ENCODE assay signal across 8 cellular contexts in genomic region chr2:42132066-42132965, GRCh38. TPM values are rescaled to one million over a fixed set of nuclear protein-coding genes. Genes with fewer than 3 reads are reported as not detected.
DNase-seq lines count a peak whose midpoint lies in the region; ATAC-seq, FAIRE-seq and TF ChIP-seq lines count a peak whose summit lies in the region.

No MANE protein-coding gene starts in this region.

- FAIRE-seq in GM12892 (lab: Jason Lieb, UNC) = no peak

- ATAC-seq in Right ventricle myocardium inferior (peak; percentile 24), GM18511 (IDR thresholded peaks at IDR 0.05; ENCODE audit: unreplicated experiment) (no peak)

- H3K27ac Mint-ChIP-seq in activated CD4-positive, alpha-beta memory T cell treated with anti-CD3 and anti-CD28 coated beads, Interleukin-2, amount 10 ng/mL, durations not matched to agents 7 days and 5 days = peak overlapping the region; percentile 98

- POLR2A ChIA-PET in activated CD4-positive, alpha-beta memory T cell treated with anti-CD3 and anti-CD28 coated beads, Interleukin-2, amount 10 ng/mL, durations not matched to agents 7 days and 5 days (lab: Charles Lee) = interaction anchor here (0.8 to 6.0 kb wide), 16 partner anchors 8 to 229 kb away, joined by 3 to 169 read pairs (median 8); partner anchors contain the start of genes COX7A2L and EML4

- H3K27me3 Mint-ChIP-seq in activated CD4-positive, alpha-beta memory T cell treated with anti-CD3 and anti-CD28 coated beads, Interleukin-2, amount 10 ng/mL, durations not matched to agents 7 days and 5 days = no peaks in the 10 kb centered on the region

- CTCF ChIA-PET in activated CD4-positive, alpha-beta memory T cell treated with anti-CD3 and anti-CD28 coated beads, Interleukin-2, amount 10 ng/mL, durations not matched to agents 7 days and 5 days (lab: Charles Lee) = interaction anchor here (0.7 to 2.2 kb wide), 15 partner anchors 8 to 196 kb away, joined by 3 to 32 read pairs (median 7); no protein-coding TSS in a partner anchor

- H3K9me3 ChIP-seq in left ventricle myocardium inferior (replicated peaks) = no peaks in the 10 kb centered on the region

- no peaks in the 10 kb centered on the region for H3K36me3 ChIP-seq in left ventricle myocardium inferior

- peak overlapping the region; percentile 46 for H3K4me3 ChIP-seq in left ventricle myocardium inferior

- H3K36me3 Mint-ChIP-seq in activated CD4-positive, alpha-beta memory T cell treated with anti-CD3 and anti-CD28 coated beads, Interleukin-2, amount 10 ng/mL, durations not matched to agents 7 days and 5 days (ENCODE audit: low read depth) = no peaks in the 10 kb centered on the region

- intact Hi-C loops in Right ventricle myocardium inferior (cut with DNase I) = no loop called here
- intact Hi-C loops in cardiac septum (cut with DNase I) = loop anchor here (2.0 to 5.0 kb wide), 2 partner anchors 30 to 40 kb away; no protein-coding TSS in a partner anchor
- intact Hi-C loops in left ventricle myocardium inferior (cut with micrococcal nuclease) = no loop called here

- H3K27me3 ChIP-seq in left ventricle myocardium inferior (ENCODE audit: low read depth) = no peaks in the 10 kb centered on the region

- H3K4me1 Mint-ChIP-seq in activated CD4-positive, alpha-beta memory T cell treated with anti-CD3 and anti-CD28 coated beads, Interleukin-2, amount 10 ng/mL, durations not matched to agents 7 days and 5 days = peaks cover 92% of the 10 kb centered on the region

- DNase-seq in Right ventricle myocardium inferior (ENCODE audit: missing footprints) (no peak), cardiac septum (ENCODE audit: low spot score) (no peak), left ventricle myocardium inferior (no peak), stromal cell of bone marrow (ENCODE audit: low read depth) (peak; percentile 90), GM12892 (ENCODE audit: insufficient read length) (no peak), COR-L47 (lab: John Stamatoyannopoulos, UW) (no peak)
- no peak for DNase-seq in activated CD4-positive, alpha-beta memory T cell treated with anti-CD3 and anti-CD28 coated beads, Interleukin-2, amount 10 ng/mL, durations not matched to agents 7 days and 5 days

- peaks cover 42% of the 10 kb centered on the region for H3K4me1 ChIP-seq in left ventricle myocardium inferior

- TF ChIP-seq POLR2A in GM12892 (IDR thresholded peaks at IDR 0.05; ENCODE audit: low read depth, low read length) = no peak

- H3K9me3 Mint-ChIP-seq in activated CD4-positive, alpha-beta memory T cell treated with anti-CD3 and anti-CD28 coated beads, Interleukin-2, amount 10 ng/mL, durations not matched to agents 7 days and 5 days = no peaks in the 10 kb centered on the region

- TF ChIP-seq CTCF in left ventricle myocardium inferior (IDR thresholded peaks at IDR 0.05; ENCODE audit: borderline replicate concordance) = no peak

- peak overlapping the region; percentile 67 for H3K27ac ChIP-seq in left ventricle myocardium inferior (replicated peaks)

- peak overlapping the region; percentile 62 for H3K4me3 Mint-ChIP-seq in activated CD4-positive, alpha-beta memory T cell treated with anti-CD3 and anti-CD28 coated beads, Interleukin-2, amount 10 ng/mL, durations not matched to agents 7 days and 5 days

RNA-seq across cellular contexts. Expression of gene EML4, which starts 36.8 kb away (rescaled TPM):
- 5.6 TPM for total RNA-seq in Right ventricle myocardium inferior
- 7.9 TPM for total RNA-seq in cardiac septum
- 100 to 1,000 TPM; 130 to 133 TPM for total RNA-seq in activated CD4-positive, alpha-beta memory T cell treated with anti-CD3 and anti-CD28 coated beads, Interleukin-2, amount 10 ng/mL, durations not matched to agents 7 days and 5 days
- 4.3 TPM for total RNA-seq in left ventricle myocardium inferior
- polyA plus RNA-seq in GM12892 (2012; ENCODE audit: missing spikeins) = 22.7 TPM

Comparison
In these comparisons a context has a peak if more than half of its experiments do, and no peak if none do; other contexts are left out.
1. RNA of gene EML4, which starts 36.8 kb away (total RNA-seq): 130 to 133 TPM in activated CD4-positive, alpha-beta memory T cell treated with anti-CD3 and anti-CD28 coated beads, Interleukin-2, amount 10 ng/mL, durations not matched to agents 7 days and 5 days; 7.9 TPM in cardiac septum (single experiment), 5.6 TPM in Right ventricle myocardium inferior (single experiment) and 4.3 TPM in left ventricle myocardium inferior (single experiment); every median in the first group is over 10 times any median in the second.